In genomic region chr11:124470516-124471231, GRCh38 we compare ENCODE assay signal across 1 cellular context.
TF ChIP-seq lines count a peak whose summit lies in the region.

No MANE protein-coding gene starts in this region.

TF ChIP-seq in GM23338, 12 proteins besides CTCF, POLR2A, EP300 and RAD21 (continued from another document):
- TF ChIP-seq ZNF462 (CRISPR knock-in tag; IDR thresholded peaks at IDR 0.05): no peak
